Comparison of ENCODE assay signal across 8 cellular contexts in genomic region chr1:32538887-32539583, GRCh38. TPM values are rescaled to one million over a fixed set of nuclear protein-coding genes. Genes with fewer than 3 reads are reported as not detected.
DNase-seq lines count a peak whose midpoint lies in the region; ATAC-seq and TF ChIP-seq lines count a peak whose summit lies in the region.

ZBTB8A (plus strand) TSS chr1:32539427; CDS start chr1:32592932, 53,505 bp downstream.

- H3K9me3 Mint-ChIP-seq in activated T-helper 1 cell treated with anti-CD3 and anti-CD28 coated beads, Interleukin-12 subunit alpha, Interleukin-12 subunit beta, Interleukin-2, Interleukin-4 antibody, amounts not matched to agents 30 ng/mL and 10 ng/mL and 1 ng/mL, durations not matched to agents 14 hours and 24 hours and 36 hours = no peaks in the 10 kb centered on the region
- H3K9me3 Mint-ChIP-seq in nephron = peaks cover under 1% of the 10 kb centered on the region

- ATAC-seq in GM21723 (IDR thresholded peaks at IDR 0.05; ENCODE audit: unreplicated experiment) = no peak
- ATAC-seq in HG03460 (IDR thresholded peaks at IDR 0.05; ENCODE audit: unreplicated experiment) = no peak

- intact Hi-C loops in activated T-helper 1 cell treated with anti-CD3 and anti-CD28 coated beads, Interleukin-12 subunit alpha, Interleukin-12 subunit beta, Interleukin-2, Interleukin-4 antibody, amounts not matched to agents 30 ng/mL and 10 ng/mL and 1 ng/mL, durations not matched to agents 14 hours and 24 hours and 36 hours (cut with micrococcal nuclease) = no loop called here

- TF ChIP-seq CTCF in AG04449 (IDR thresholded peaks at IDR 0.05; ENCODE audit: insufficient read depth, low read length, missing control alignments) (no peak), GM13977 (IDR thresholded peaks at IDR 0.05; ENCODE audit: extremely low read depth, insufficient read depth, missing control alignments) (no peak), nephron (IDR thresholded peaks at IDR 0.05; ENCODE audit: unreplicated experiment in 3 of 3) (no peak)

- peaks cover 2% of the 10 kb centered on the region for H3K36me3 Mint-ChIP-seq in activated T-helper 1 cell treated with anti-CD3 and anti-CD28 coated beads, Interleukin-12 subunit alpha, Interleukin-12 subunit beta, Interleukin-2, Interleukin-4 antibody, amounts not matched to agents 30 ng/mL and 10 ng/mL and 1 ng/mL, durations not matched to agents 14 hours and 24 hours and 36 hours (ENCODE audit: low read depth)
- H3K36me3 Mint-ChIP-seq in nephron (ENCODE audit: low read depth) = no peaks in the 10 kb centered on the region

- CTCF ChIA-PET in AG04449 (lab: Yijun Ruan, JAX) = interaction anchor here (0.9 to 4.1 kb wide), 4 partner anchors 19 to 139 kb away, joined by 3 to 28 read pairs (median 3); no protein-coding TSS in a partner anchor

- no peak for DNase-seq in AG04449 (ENCODE audit: low read depth, low spot score)
- peak; percentile 55 for DNase-seq in GM13977 (ENCODE audit: low spot score)
- DNase-seq in NCI-H446 treated with DMSO at 0.1 percent for 48 hours (lab: John Stamatoyannopoulos, UW) = peak; percentile 47
- no peak for DNase-seq in activated T-helper 1 cell treated with anti-CD3 and anti-CD28 coated beads, Interleukin-12 subunit alpha, Interleukin-12 subunit beta, Interleukin-2, Interleukin-4 antibody, amounts not matched to agents 30 ng/mL and 10 ng/mL and 1 ng/mL, durations not matched to agents 14 hours and 24 hours and 36 hours (ENCODE audit: low spot score)
- DNase-seq in foreskin melanocyte = peak; percentile 64

- peaks cover 78% of the 10 kb centered on the region for H3K27me3 Mint-ChIP-seq in activated T-helper 1 cell treated with anti-CD3 and anti-CD28 coated beads, Interleukin-12 subunit alpha, Interleukin-12 subunit beta, Interleukin-2, Interleukin-4 antibody, amounts not matched to agents 30 ng/mL and 10 ng/mL and 1 ng/mL, durations not matched to agents 14 hours and 24 hours and 36 hours (ENCODE audit: insufficient read depth)
- H3K27me3 Mint-ChIP-seq in nephron (ENCODE audit: low read depth) = no peaks in the 10 kb centered on the region

- POLR2A ChIA-PET in AG04449 (lab: Yijun Ruan, JAX) = interaction anchor here (0.7 to 1.5 kb wide), 2 partner anchors 20 to 75 kb away, joined by 3 to 4 read pairs; partner anchors contain the start of gene ZBTB8B

- peaks cover 12% of the 10 kb centered on the region for H3K4me1 Mint-ChIP-seq in activated T-helper 1 cell treated with anti-CD3 and anti-CD28 coated beads, Interleukin-12 subunit alpha, Interleukin-12 subunit beta, Interleukin-2, Interleukin-4 antibody, amounts not matched to agents 30 ng/mL and 10 ng/mL and 1 ng/mL, durations not matched to agents 14 hours and 24 hours and 36 hours (ENCODE audit: low read depth)
- peaks cover 7% of the 10 kb centered on the region for H3K4me1 Mint-ChIP-seq in nephron

- H3K4me3 ChIP-seq in AG04449 (ENCODE audit: low read depth, low read length) = peak within 1 kb of the TSS; percentile 65

- peak within 1 kb of the TSS; percentile 26 for H3K27ac Mint-ChIP-seq in activated T-helper 1 cell treated with anti-CD3 and anti-CD28 coated beads, Interleukin-12 subunit alpha, Interleukin-12 subunit beta, Interleukin-2, Interleukin-4 antibody, amounts not matched to agents 30 ng/mL and 10 ng/mL and 1 ng/mL, durations not matched to agents 14 hours and 24 hours and 36 hours
- H3K27ac Mint-ChIP-seq in nephron = peak within 1 kb of the TSS; percentile 88 to 96 (median 91)

- H3K4me3 Mint-ChIP-seq in activated T-helper 1 cell treated with anti-CD3 and anti-CD28 coated beads, Interleukin-12 subunit alpha, Interleukin-12 subunit beta, Interleukin-2, Interleukin-4 antibody, amounts not matched to agents 30 ng/mL and 10 ng/mL and 1 ng/mL, durations not matched to agents 14 hours and 24 hours and 36 hours = peak within 1 kb of the TSS; percentile 80
- peak within 1 kb of the TSS; percentile 92 to 98 (median 96) for H3K4me3 Mint-ChIP-seq in nephron

- in situ Hi-C loops in GM13977 (cut with MboI; ENCODE audit: low pct_unique_long_range_greater_than_20kb, low sequenced_read_pairs, unreplicated experiment) = no loop called here

RNA-seq across cellular contexts. Expression of gene ZBTB8A, which starts in this region (rescaled TPM):
- total RNA-seq in activated T-helper 1 cell treated with anti-CD3 and anti-CD28 coated beads, Interleukin-12 subunit alpha, Interleukin-12 subunit beta, Interleukin-2, Interleukin-4 antibody, amounts not matched to agents 30 ng/mL and 10 ng/mL and 1 ng/mL, durations not matched to agents 14 hours and 24 hours and 36 hours = 0.17 and 0.41 TPM in 2 replicates

Comparison
In these comparisons a context has a peak if more than half of its experiments do, and no peak if none do; other contexts are left out.
1. DNase-seq: peak in GM13977 (single experiment), NCI-H446 treated with DMSO at 0.1 percent for 48 hours (single experiment) and foreskin melanocyte (single experiment); none in AG04449 (single experiment) and activated T-helper 1 cell treated with anti-CD3 and anti-CD28 coated beads, Interleukin-12 subunit alpha, Interleukin-12 subunit beta, Interleukin-2, Interleukin-4 antibody, amounts not matched to agents 30 ng/mL and 10 ng/mL and 1 ng/mL, durations not matched to agents 14 hours and 24 hours and 36 hours (single experiment).